ENCODE assay signal across 36 cellular contexts in genomic region chr6:136425793-136426192, GRCh38.
"Had no signal": no experiment of that assay in that cellular context is flagged by ENCODE, and none has a peak within 500 bp of the region (broad histone marks: within the 10 kb centered on the region; RNA-seq: fewer than 3 reads in every experiment).

No MANE protein-coding gene starts in this region.

- DNase-seq: activated CD4-positive, alpha-beta memory T cell treated with anti-CD3 and anti-CD28 coated beads, Interleukin-2, amount 10 ng/mL, durations not matched to agents 7 days and 5 days; activated CD4-positive, alpha-beta T cell treated with anti-CD3 and anti-CD28 coated beads for 1 hour; activated CD4-positive, alpha-beta T cell treated with anti-CD3 and anti-CD28 coated beads for 48 hours; activated CD4-positive, CD25-positive, alpha-beta regulatory T cell; activated CD8-positive, alpha-beta memory T cell treated with anti-CD3 and anti-CD28 coated beads for 24 hours; activated CD8-positive, alpha-beta memory T cell treated with anti-CD3 and anti-CD28 coated beads, Interleukin-2, amount 10 ng/mL, durations not matched to agents 7 days and 5 days; activated CD8-positive, alpha-beta memory T cell treated with anti-CD3 and anti-CD28 coated beads, Interleukin-2, amount 50 U/mL, for 48 hours; activated effector memory CD4-positive, alpha-beta T cell treated with anti-CD3 and anti-CD28 coated beads, Interleukin-2, amount 50 U/mL, for 16 hours; activated naive CD4-positive, alpha-beta T cell; activated naive CD4-positive, alpha-beta T cell treated with anti-CD3 and anti-CD28 coated beads, Interleukin-2, amount 50 U/mL, for 16 hours; activated naive CD8-positive, alpha-beta T cell treated with anti-CD3 and anti-CD28 coated beads for 36 hours; activated T-cell treated with anti-CD3 and anti-CD28 coated beads, Interleukin-2, amount 50 U/mL, for 48 hours; amniotic stem cell; NCI-H1048; NCI-H1105 treated with DMSO at 0.1 percent for 48 hours; NCI-H1436; NCI-H1694; NCI-H1930; NCI-H2081 treated with DMSO at 0.1 percent for 48 hours; NCI-H2171; NCI-H510A; NCI-H748 treated with DMSO at 0.1 percent for 48 hours; NK-92 treated with Interleukin-12 subunit alpha and Interleukin-12 subunit beta, amount 100 ng/mL, for 24 hours; PC-3; Peyer's patch; RPMI8226; SHP77 treated with DMSO at 0.1 percent for 48 hours; SK-N-SH; T-cell; T-helper 2 cell; T-helper 9 cell had no signal

- ATAC-seq: activated CD8-positive, alpha-beta memory T cell treated with anti-CD3 and anti-CD28 coated beads, Interleukin-2, amount 10 ng/mL, durations not matched to agents 7 days and 5 days; PC-3; T-cell had no signal

- H3K4me3 ChIP-seq: ascending aorta, cardiac muscle cell, Peyer's patch, SJSA1 had no signal

- H3K27ac ChIP-seq: ascending aorta, cardiac muscle cell, KMS-11, Peyer's patch, SJSA1, VCaP had no signal

- H3K27me3 ChIP-seq: ascending aorta, cardiac muscle cell, Peyer's patch had no signal
